In the genomic region with DNA sequence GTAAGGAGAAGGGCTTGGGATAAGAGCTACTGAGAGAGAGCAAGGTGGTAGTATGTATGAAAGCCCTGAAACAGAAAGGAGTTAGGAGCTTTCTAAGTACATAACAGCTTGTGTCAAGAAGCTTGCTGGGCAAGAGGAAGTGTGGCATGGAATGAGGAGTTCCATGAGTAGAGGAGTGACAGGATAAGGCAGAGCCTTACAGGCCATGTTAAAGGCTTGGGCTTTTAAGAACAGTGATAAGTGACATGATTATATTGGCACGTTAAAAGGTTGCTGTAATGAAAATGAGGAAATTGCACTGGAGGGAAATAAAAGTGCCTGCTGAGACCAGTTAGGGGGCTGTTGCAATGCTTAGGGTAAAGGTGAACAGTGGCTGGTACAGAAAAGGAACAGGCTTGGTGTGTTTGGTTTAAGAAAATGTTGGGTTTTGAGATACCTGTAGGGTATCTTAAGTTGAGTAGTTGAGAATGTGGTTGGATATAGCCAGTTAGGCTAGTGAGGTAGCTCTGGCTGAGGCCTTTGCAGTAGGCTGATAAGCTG, we compare ENCODE assay signal across 7 cellular contexts. TPM values are rescaled to one million over a fixed set of nuclear protein-coding genes. Genes with fewer than 3 reads are reported as not detected.
A peak's percentile ranks its signal among the peaks of the same experiment; 100 is the strongest.
DNase-seq lines count a peak whose midpoint lies in the region; ATAC-seq, FAIRE-seq and TF ChIP-seq lines count a peak whose summit lies in the region.

No MANE protein-coding gene starts in this region.

- H3K27ac ChIP-seq in stomach: peak overlapping the region in 4 of 5 donors; percentile 28 to 85 (median 47)

- no peak overlapping the region for H3K4me3 ChIP-seq in stomach

- ATAC-seq in GM21619 (IDR thresholded peaks at IDR 0.05; ENCODE audit: unreplicated experiment): peak; percentile 47
- ATAC-seq in left ventricle myocardium superior: peak; percentile 55

- H3K4me1 ChIP-seq in stomach: peaks cover 32 to 83% (median 61%) of the 10 kb centered on the region in 4 donors

- TF ChIP-seq POLR2A in stomach (IDR thresholded peaks at IDR 0.05): no peak

- no peak for FAIRE-seq in HTR-8/SVneo (lab: Jason Lieb, UNC)

- no peak for TF ChIP-seq CTCF in stomach (IDR thresholded peaks at IDR 0.05)

- TF ChIP-seq EP300 in stomach (IDR thresholded peaks at IDR 0.05): no peak

- WGBS in stomach, 5 donors: 10 to 33% (median 27%) methylated on average over 1 of the region's 1 CpG

- no peaks in the 10 kb centered on the region for H3K9me3 ChIP-seq in stomach

- intact Hi-C loops in left ventricle myocardium superior (cut with micrococcal nuclease): no loop called here
- intact Hi-C loops in stomach (cut with DNase I; ENCODE audit: low total_unique reads): no loop called here

- peak; percentile 19 for DNase-seq in OCI-M2 (lab: John Stamatoyannopoulos, UW; ENCODE audit: unreplicated experiment)
- no peak for DNase-seq in left ventricle myocardium superior
- DNase-seq in stomach: no peak
- DNase-seq in HTR-8/SVneo (ENCODE audit: insufficient read length, low spot score): no peak
- DNase-seq in stimulated activated CD4-positive, alpha-beta T cell treated with anti-CD3 and anti-CD28 coated beads, Interleukin-15, amount 100 ng/mL, for 24 hours: no peak
- no peak for DNase-seq in DMS53 (lab: John Stamatoyannopoulos, UW)

- no peaks in the 10 kb centered on the region for H3K27me3 ChIP-seq in stomach

- H3K36me3 ChIP-seq in stomach: no peaks in the 10 kb centered on the region

RNA-seq across cellular contexts. Expression of gene MEF2A, which starts 49.0 kb away (rescaled TPM):
- 160 TPM for total RNA-seq in left ventricle myocardium superior
- 10 to 100 TPM; 17.7 to 85.2 (median 60.8) TPM for total RNA-seq in stomach
- polyA plus RNA-seq in stomach: 10 to 100 TPM; 11.0 to 12.2 (median 11.4) TPM
